Comparison of ENCODE assay signal across 1 cellular context in genomic region chr11:8233691-8234424, GRCh38.
TF ChIP-seq lines count a peak whose summit lies in the region.

No MANE protein-coding gene starts in this region.

TF ChIP-seq in SK-N-SH, 30 proteins besides CTCF, POLR2A, EP300 and RAD21 (continued from another document):
- TF ChIP-seq TEAD4 (IDR thresholded peaks at IDR 0.05; ENCODE audit: borderline replicate concordance, insufficient read depth) = peak; percentile 44; the same call in 1 of the 2 replicates
- TF ChIP-seq RCOR1 (IDR thresholded peaks at IDR 0.05; ENCODE audit: low read length) = peak; percentile 77
- no peak for TF ChIP-seq NRF1 (IDR thresholded peaks at IDR 0.05; ENCODE audit: low read depth, low read length)
- peak; percentile 65; the same call in 1 of the 2 replicates for TF ChIP-seq NFIC (IDR thresholded peaks at IDR 0.05; ENCODE audit: borderline replicate concordance)
- TF ChIP-seq RXRA (IDR thresholded peaks at IDR 0.05; ENCODE audit: borderline replicate concordance, low read depth) = peak; percentile 53; the same call in 1 of the 2 replicates
- TF ChIP-seq POLR2AphosphoS5 (IDR thresholded peaks at IDR 0.05; ENCODE audit: low read depth, low read length) = no peak
- peak; percentile 80 for TF ChIP-seq FOXJ3 (CRISPR knock-in tag; IDR thresholded peaks at IDR 0.05)
- peak; percentile 73 for TF ChIP-seq FOSL2 (IDR thresholded peaks at IDR 0.05; ENCODE audit: borderline replicate concordance, low read depth)
TF ChIP-seq in SK-N-SH: peak in this region for 11.
